ENCODE assay signal across 10 cellular contexts in the genomic region with DNA sequence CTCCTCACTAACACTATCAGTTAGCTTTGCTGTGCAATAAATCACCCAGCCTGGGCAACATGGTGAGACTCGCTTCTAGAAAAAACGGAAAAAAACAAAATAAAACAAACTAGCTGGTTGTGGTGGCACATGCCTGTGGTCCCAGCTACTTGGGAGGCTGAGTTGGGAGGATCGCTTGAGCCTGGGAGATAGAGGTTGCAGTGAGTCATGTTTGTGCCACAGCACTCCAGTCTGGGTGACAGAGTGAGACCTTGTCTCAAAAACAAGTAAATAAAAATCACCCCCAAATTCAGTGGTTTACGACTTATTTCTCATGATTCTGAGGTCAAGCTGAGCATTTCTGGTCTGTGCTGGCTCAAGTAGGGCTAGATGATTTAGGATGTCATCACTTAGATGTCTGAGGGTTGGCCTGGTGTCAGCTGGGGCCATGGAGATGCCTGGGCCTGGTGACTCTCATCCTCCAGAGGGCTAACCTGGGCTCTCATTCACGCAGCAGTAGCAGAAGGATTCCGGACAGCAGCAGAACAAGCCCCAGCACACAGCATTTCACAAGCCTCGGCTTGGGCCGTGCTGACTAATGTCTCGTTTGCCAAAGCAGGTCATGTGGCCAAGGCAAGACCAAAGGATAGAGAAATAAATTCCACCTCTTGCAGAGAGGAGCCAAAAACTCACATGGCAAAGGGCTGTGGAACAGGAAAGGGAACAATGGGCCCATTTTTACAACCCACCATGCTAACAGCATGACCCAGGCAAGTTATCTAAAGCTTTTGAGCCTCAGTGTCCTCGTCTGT. TPM values are rescaled to one million over a fixed set of nuclear protein-coding genes. Genes with fewer than 3 reads are reported as not detected.
A peak's percentile ranks its signal among the peaks of the same experiment; 100 is the strongest.
DNase-seq lines count a peak whose midpoint lies in the region; ATAC-seq lines count a peak whose summit lies in the region.
"Had no signal": no experiment of that assay in that cellular context is flagged by ENCODE, and none has a peak within 500 bp of the region (broad histone marks: within the 10 kb centered on the region; RNA-seq: fewer than 3 reads in every experiment).

No MANE protein-coding gene starts in this region.

- peak; percentile 95 for ATAC-seq in Right ventricle myocardium inferior

- no peak overlapping the region for H3K4me2 ChIP-seq in mesendoderm (ENCODE audit: low read length)

- no peak overlapping the region for H2BK15ac ChIP-seq in mesendoderm (replicated peaks; ENCODE audit: low read depth)

- H3K27me3 ChIP-seq in mesendoderm (ENCODE audit: insufficient read depth, low read length, poor library complexity): no peaks in the 10 kb centered on the region

- peak; percentile 81 for DNase-seq in Right ventricle myocardium inferior (ENCODE audit: missing footprints)
- DNase-seq in cardiac septum (ENCODE audit: low spot score): no peak
- peak; percentile 87 for DNase-seq in epithelial cell of prostate (ENCODE audit: low read depth, low spot score)
- DNase-seq in mesendoderm: peak; percentile 47
- no peak for DNase-seq in stimulated activated CD4-positive, alpha-beta T cell treated with anti-CD3 and anti-CD28 coated beads, Interleukin-2, amount 100 ng/mL, for 24 hours
- DNase-seq in DMS153 (lab: John Stamatoyannopoulos, UW): no peak
- no peak for DNase-seq in NCI-H2171 (lab: John Stamatoyannopoulos, UW)
- DNase-seq in DMS 273 (lab: John Stamatoyannopoulos, UW; ENCODE audit: unreplicated experiment): no peak
- DNase-seq: AML-193, KBM-7 had no signal

- H4K5ac ChIP-seq in mesendoderm (ENCODE audit: low read length): no peak overlapping the region

- H3K18ac ChIP-seq in mesendoderm (ENCODE audit: low read length): no peak overlapping the region

- H3K56ac ChIP-seq in mesendoderm (ENCODE audit: low read length): peak overlapping the region; percentile 17

- no peaks in the 10 kb centered on the region for H3K4me1 ChIP-seq in mesendoderm (ENCODE audit: control insufficient read depth, low read depth, low read length)

- H2AK5ac ChIP-seq in mesendoderm (ENCODE audit: low read length): no peak overlapping the region

- no CpG with 5 or more reads among the region's 10 CpGs for WGBS in mesendoderm (ENCODE audit: extremely low coverage, insufficient coverage, low lambda C conversion rate)

- intact Hi-C loops in Right ventricle myocardium inferior (cut with DNase I) (no loop called here), cardiac septum (cut with DNase I) (no loop called here)

- H3K27ac ChIP-seq in epithelial cell of prostate (peak overlapping the region; percentile 86), mesendoderm (ENCODE audit: low read depth, low read length) (no peak overlapping the region)

- no peak overlapping the region for H3K23ac ChIP-seq in mesendoderm (ENCODE audit: low read length)

- H3K4me3 ChIP-seq in mesendoderm (ENCODE audit: low read length): no peak overlapping the region

- H3K4ac ChIP-seq in mesendoderm (ENCODE audit: low read depth, low read length): no peak overlapping the region

- H3K9ac ChIP-seq in mesendoderm (ENCODE audit: low read length): no peak overlapping the region

- H4K8ac ChIP-seq in mesendoderm (ENCODE audit: low read depth, low read length): no peak overlapping the region

- H2BK5ac ChIP-seq in mesendoderm (ENCODE audit: low read length): no peak overlapping the region

- H3K79me1 ChIP-seq in mesendoderm (ENCODE audit: low read length): no peaks in the 10 kb centered on the region

- no peaks in the 10 kb centered on the region for H3K79me2 ChIP-seq in mesendoderm (ENCODE audit: control insufficient read depth, insufficient read depth, low read length)

- H2BK120ac ChIP-seq in mesendoderm (ENCODE audit: low read depth, low read length): no peak overlapping the region

- H3K36me3 ChIP-seq in mesendoderm (ENCODE audit: control insufficient read depth, insufficient read depth, low read length): no peaks in the 10 kb centered on the region

RNA-seq across cellular contexts. Expression of a gene that starts 32.5 kb away (rescaled TPM):
- total RNA-seq in Right ventricle myocardium inferior (13.0 TPM), cardiac septum (9.5 TPM)
- polyA plus RNA-seq in mesendoderm (2013, experiment 1 of 2): 38.1 TPM
- 38.2 TPM for polyA plus RNA-seq in mesendoderm (2013, experiment 2 of 2)

RNA-seq across cellular contexts. Expression of a gene that starts 32.7 kb away (rescaled TPM):
- total RNA-seq in Right ventricle myocardium inferior (45.0 TPM), cardiac septum (42.1 TPM)
- polyA plus RNA-seq in mesendoderm (2013, experiment 1 of 2): 218 TPM
- 220 TPM for polyA plus RNA-seq in mesendoderm (2013, experiment 2 of 2)

RNA-seq across cellular contexts. Expression of a gene that starts 56.4 kb away (rescaled TPM):
- total RNA-seq in Right ventricle myocardium inferior (not detected), cardiac septum (not detected)
- polyA plus RNA-seq in mesendoderm (2013, experiment 1 of 2): 6.8 TPM
- 7.6 TPM for polyA plus RNA-seq in mesendoderm (2013, experiment 2 of 2)

Comparison
In these comparisons a context has a peak if more than half of its experiments do, and no peak if none do; other contexts are left out.
1. DNase-seq: peak in Right ventricle myocardium inferior (single experiment), epithelial cell of prostate (single experiment) and mesendoderm (single experiment); none in cardiac septum (single experiment), stimulated activated CD4-positive, alpha-beta T cell treated with anti-CD3 and anti-CD28 coated beads, Interleukin-2, amount 100 ng/mL, for 24 hours (0 of 2), DMS153 (single experiment), NCI-H2171 (single experiment) and DMS 273 (single experiment).